Comparison of ENCODE assay signal across 1 cellular context in genomic region chr10:100374137-100374655, GRCh38.
TF ChIP-seq lines count a peak whose summit lies in the region.

No MANE protein-coding gene starts in this region.

TF ChIP-seq in K562, 482 proteins besides CTCF, POLR2A, EP300 and RAD21 (continued from another document and continues in another):
- TF ChIP-seq ZBTB2 (IDR thresholded peaks at IDR 0.05) (no peak), TCF15 (CRISPR knock-in tag; IDR thresholded peaks at IDR 0.05) (no peak), ZNF584 (CRISPR knock-in tag; IDR thresholded peaks at IDR 0.05; ENCODE audit: low read depth) (no peak), KHSRP (IDR thresholded peaks at IDR 0.05) (no peak), SUPT5H (IDR thresholded peaks at IDR 0.05) (peak; percentile 80), NONO (IDR thresholded peaks at IDR 0.05; ENCODE audit: low read depth in 2 of 2, low read length in 1 of 2) (no peak), IRF9 (tag; IDR thresholded peaks at IDR 0.05) (no peak), ZNF143 (CRISPR knock-in tag; IDR thresholded peaks at IDR 0.05) (no peak), HNRNPLL (IDR thresholded peaks at IDR 0.05; ENCODE audit: low read depth, low read length, poor library complexity, severe bottlenecking) (no peak), ZSCAN29 (IDR thresholded peaks at IDR 0.05) (no peak), ETS1 (conservative IDR thresholded peaks at IDR 0.05; ENCODE audit: control insufficient read depth, low read depth, low read length) (no peak), SNAPC5 (CRISPR knock-in tag; IDR thresholded peaks at IDR 0.05) (no peak), PHF20 (IDR thresholded peaks at IDR 0.05; ENCODE audit: partially characterized antibody) (no peak), SRSF9 (IDR thresholded peaks at IDR 0.05; ENCODE audit: borderline replicate concordance, low read depth, low read length) (no peak), MLLT1 (IDR thresholded peaks at IDR 0.05) (peak; percentile 89 to 93), TEAD4 (IDR thresholded peaks at IDR 0.05; ENCODE audit: low read length) (no peak), TEAD4 (CRISPR knock-in tag; IDR thresholded peaks at IDR 0.05; ENCODE audit: borderline replicate concordance) (no peak), ETV6 (IDR thresholded peaks at IDR 0.05; ENCODE audit: borderline replicate concordance in 1 of 2, low read depth in 2 of 2, low read length in 1 of 2) (no peak), ETV6 (CRISPR knock-in tag; IDR thresholded peaks at IDR 0.05; ENCODE audit: borderline replicate concordance) (no peak), ARNT (IDR thresholded peaks at IDR 0.05) (peak in 1 of 2 experiments; percentile 40; a peak in 1 of 4 replicates), FIP1L1 (IDR thresholded peaks at IDR 0.05; ENCODE audit: low read depth, low read length, poor library complexity, severe bottlenecking) (no peak), SIN3A (IDR thresholded peaks at IDR 0.05; ENCODE audit: borderline replicate concordance in 2 of 2, control insufficient read depth in 1 of 2, low read depth in 2 of 2, low read length in 2 of 2) (no peak), ZNF134 (CRISPR knock-in tag; conservative IDR thresholded peaks at IDR 0.05) (no peak), KLF10 (CRISPR knock-in tag; IDR thresholded peaks at IDR 0.05) (no peak), ZNF232 (CRISPR knock-in tag; IDR thresholded peaks at IDR 0.05) (no peak), AFF4 (CRISPR knock-in tag; IDR thresholded peaks at IDR 0.05) (no peak), KDM5B (IDR thresholded peaks at IDR 0.05; ENCODE audit: insufficient replicate concordance, low read depth, low read length) (peak; percentile 20), SMAD3 (CRISPR knock-in tag; conservative IDR thresholded peaks at IDR 0.05) (0 out of 2 replicates have a peak, but pooled peaks have one; percentile 44), MCM7 (IDR thresholded peaks at IDR 0.05) (no peak), CHD7 (IDR thresholded peaks at IDR 0.05; ENCODE audit: low read depth, low read length) (no peak), ATF1 (CRISPR knock-in tag; IDR thresholded peaks at IDR 0.05) (no peak), ATF1 (tag; IDR thresholded peaks at IDR 0.05) (peak; percentile 4; the same call in 1 of the 2 replicates), MEF2D (tag; conservative IDR thresholded peaks at IDR 0.05; ENCODE audit: low read depth) (no peak), EGR1 (conservative IDR thresholded peaks at IDR 0.05) (no peak), RB1 (IDR thresholded peaks at IDR 0.05; ENCODE audit: low read depth) (no peak), ZC3H4 (CRISPR knock-in tag; IDR thresholded peaks at IDR 0.05; ENCODE audit: borderline replicate concordance) (peak; percentile 10; the same call in 1 of the 2 replicates), EHMT2 (IDR thresholded peaks at IDR 0.05) (no peak), ZNF282 (CRISPR knock-in tag; IDR thresholded peaks at IDR 0.05) (no peak), TRIM25 (IDR thresholded peaks at IDR 0.05; ENCODE audit: borderline replicate concordance) (peak; percentile 21; the same call in 1 of the 2 replicates)
